In genomic region chr2:8573234-8573941, GRCh38 we compare ENCODE assay signal across 1 cellular context.
TF ChIP-seq lines count a peak whose summit lies in the region.

No MANE protein-coding gene starts in this region.

TF ChIP-seq in HepG2, 621 proteins besides CTCF, POLR2A, EP300 and RAD21 (continued from another document and continues in another):
- TF ChIP-seq U2AF1 (optimal IDR thresholded peaks at IDR 0.05; ENCODE audit: low read depth, low read length) (peak; percentile 52), CENPX (CRISPR knock-in tag; IDR thresholded peaks at IDR 0.05) (no peak), BHLHE40 (IDR thresholded peaks at IDR 0.05; ENCODE audit: low read length) (no peak), POLR2G (IDR thresholded peaks at IDR 0.05; ENCODE audit: low read depth, low read length) (no peak), ZFP91 (CRISPR knock-in tag; IDR thresholded peaks at IDR 0.05; ENCODE audit: borderline replicate concordance) (peak; percentile 13), FLYWCH1 (CRISPR knock-in tag; IDR thresholded peaks at IDR 0.05) (no peak), ZNF543 (CRISPR knock-in tag; IDR thresholded peaks at IDR 0.05) (peak; percentile 78; the same call in 1 of the 2 replicates), ZNF547 (CRISPR knock-in tag; IDR thresholded peaks at IDR 0.05) (no peak; the same call in 1 of the 2 replicates), ZSCAN5A (CRISPR knock-in tag; IDR thresholded peaks at IDR 0.05; ENCODE audit: borderline replicate concordance) (0 out of 2 replicates have a peak, but pooled peaks have one; percentile 32), ZNF790 (CRISPR knock-in tag; IDR thresholded peaks at IDR 0.05; ENCODE audit: borderline replicate concordance) (0 out of 2 replicates have a peak, but pooled peaks have one; percentile 31), POLR2AphosphoS5 (IDR thresholded peaks at IDR 0.05; ENCODE audit: low read depth, low read length) (no peak), RELA (CRISPR knock-in tag; IDR thresholded peaks at IDR 0.05) (no peak), MLLT10 (CRISPR knock-in tag; IDR thresholded peaks at IDR 0.05) (no peak), ISL2 (CRISPR knock-in tag; IDR thresholded peaks at IDR 0.05) (no peak), PCBP2 (optimal IDR thresholded peaks at IDR 0.05; ENCODE audit: low read depth, low read length, poor library complexity, severe bottlenecking) (no peak), ZKSCAN8 (CRISPR knock-in tag; IDR thresholded peaks at IDR 0.05; ENCODE audit: borderline replicate concordance) (no peak), ZFYVE20 (CRISPR knock-in tag; IDR thresholded peaks at IDR 0.05; ENCODE audit: borderline replicate concordance, low read depth) (0 out of 2 replicates have a peak, but pooled peaks have one; percentile 36), ZNF230 (CRISPR knock-in tag; IDR thresholded peaks at IDR 0.05) (no peak; the same call in 1 of the 2 replicates), ZNF350 (CRISPR knock-in tag; IDR thresholded peaks at IDR 0.05; ENCODE audit: borderline replicate concordance, low read depth) (no peak), HDAC1 (CRISPR knock-in tag; IDR thresholded peaks at IDR 0.05) (peak; percentile 78), ZFP37 (CRISPR knock-in tag; IDR thresholded peaks at IDR 0.05; ENCODE audit: borderline replicate concordance) (no peak), ZZZ3 (CRISPR knock-in tag; IDR thresholded peaks at IDR 0.05; ENCODE audit: borderline replicate concordance) (no peak), FOSL2 (CRISPR knock-in tag; IDR thresholded peaks at IDR 0.05) (no peak; the same call in none of the 2 replicates), ZBTB37 (CRISPR knock-in tag; IDR thresholded peaks at IDR 0.05) (no peak), POGZ (CRISPR knock-in tag; IDR thresholded peaks at IDR 0.05) (peak; percentile 31; the same call in 1 of the 2 replicates), ZNF577 (CRISPR knock-in tag; IDR thresholded peaks at IDR 0.05; ENCODE audit: borderline replicate concordance, low read depth) (no peak), CREM (IDR thresholded peaks at IDR 0.05) (no peak), CREM (CRISPR knock-in tag; IDR thresholded peaks at IDR 0.05) (no peak), ZNF224 (CRISPR knock-in tag; IDR thresholded peaks at IDR 0.05) (0 out of 2 replicates have a peak, but pooled peaks have one; percentile 75), HNRNPK (IDR thresholded peaks at IDR 0.05; ENCODE audit: low read depth, low read length, poor library complexity, severe bottlenecking) (no peak), TOPORS (CRISPR knock-in tag; IDR thresholded peaks at IDR 0.05) (no peak), TEAD3 (CRISPR knock-in tag; optimal IDR thresholded peaks at IDR 0.05; ENCODE audit: borderline replicate concordance) (peak; percentile 44), REL (CRISPR knock-in tag; conservative IDR thresholded peaks at IDR 0.05) (no peak), ZNF12 (CRISPR knock-in tag; IDR thresholded peaks at IDR 0.05) (no peak), ZNF260 (CRISPR knock-in tag; IDR thresholded peaks at IDR 0.05; ENCODE audit: borderline replicate concordance, low read depth) (no peak), GTF3A (CRISPR knock-in tag; conservative IDR thresholded peaks at IDR 0.05) (no peak), ATF6 (CRISPR knock-in tag; conservative IDR thresholded peaks at IDR 0.05) (no peak), ZFP82 (CRISPR knock-in tag; IDR thresholded peaks at IDR 0.05; ENCODE audit: borderline replicate concordance) (no peak), CBFB (CRISPR knock-in tag; IDR thresholded peaks at IDR 0.05) (no peak), FIP1L1 (IDR thresholded peaks at IDR 0.05; ENCODE audit: borderline replicate concordance, insufficient read depth, low read depth, low read length) (no peak), ZMYM3 (CRISPR knock-in tag; IDR thresholded peaks at IDR 0.05) (0 out of 2 replicates have a peak, but pooled peaks have one; percentile 22), ZNF292 (CRISPR knock-in tag; IDR thresholded peaks at IDR 0.05; ENCODE audit: borderline replicate concordance, low read depth) (peak; percentile 26), HOXA5 (CRISPR knock-in tag; IDR thresholded peaks at IDR 0.05) (no peak), FOXO1 (CRISPR knock-in tag; IDR thresholded peaks at IDR 0.05) (0 out of 2 replicates have a peak, but pooled peaks have one; percentile 6), ZIK1 (CRISPR knock-in tag; IDR thresholded peaks at IDR 0.05; ENCODE audit: borderline replicate concordance, low read depth) (no peak), ZFP62 (CRISPR knock-in tag; IDR thresholded peaks at IDR 0.05) (no peak), SMYD3 (CRISPR knock-in tag; IDR thresholded peaks at IDR 0.05) (0 out of 2 replicates have a peak, but pooled peaks have one; percentile 83), POLR2AphosphoS2 (IDR thresholded peaks at IDR 0.05; ENCODE audit: low read depth, low read length) (peak; percentile 58; the same call in 1 of the 2 replicates), ZSCAN25 (CRISPR knock-in tag; IDR thresholded peaks at IDR 0.05) (no peak), ZNF549 (CRISPR knock-in tag; IDR thresholded peaks at IDR 0.05) (no peak), NONO (IDR thresholded peaks at IDR 0.05) (no peak), NONO (CRISPR knock-in tag; conservative IDR thresholded peaks at IDR 0.05) (no peak), ZNF891 (CRISPR knock-in tag; IDR thresholded peaks at IDR 0.05) (no peak), ZKSCAN1 (IDR thresholded peaks at IDR 0.05; ENCODE audit: low read length) (no peak), ZNF713 (CRISPR knock-in tag; IDR thresholded peaks at IDR 0.05) (0 out of 2 replicates have a peak, but pooled peaks have one; percentile 88), ZNF232 (CRISPR knock-in tag; IDR thresholded peaks at IDR 0.05; ENCODE audit: borderline replicate concordance) (0 out of 2 replicates have a peak, but pooled peaks have one; percentile 2), DNMT3B (CRISPR knock-in tag; conservative IDR thresholded peaks at IDR 0.05) (no peak), ZFP1 (CRISPR knock-in tag; IDR thresholded peaks at IDR 0.05) (no peak), BORCS8-MEF2B (CRISPR knock-in tag; IDR thresholded peaks at IDR 0.05) (peak; percentile 71; the same call in 1 of the 2 replicates), AGO2 (optimal IDR thresholded peaks at IDR 0.05; ENCODE audit: low read depth, low read length) (no peak), ZNF788 (CRISPR knock-in tag; IDR thresholded peaks at IDR 0.05; ENCODE audit: borderline replicate concordance) (0 out of 2 replicates have a peak, but pooled peaks have one; percentile 58), SIX4 (CRISPR knock-in tag; IDR thresholded peaks at IDR 0.05) (no peak), ZNF746 (CRISPR knock-in tag; IDR thresholded peaks at IDR 0.05) (no peak)
- TF ChIP-seq, protein P1, sequence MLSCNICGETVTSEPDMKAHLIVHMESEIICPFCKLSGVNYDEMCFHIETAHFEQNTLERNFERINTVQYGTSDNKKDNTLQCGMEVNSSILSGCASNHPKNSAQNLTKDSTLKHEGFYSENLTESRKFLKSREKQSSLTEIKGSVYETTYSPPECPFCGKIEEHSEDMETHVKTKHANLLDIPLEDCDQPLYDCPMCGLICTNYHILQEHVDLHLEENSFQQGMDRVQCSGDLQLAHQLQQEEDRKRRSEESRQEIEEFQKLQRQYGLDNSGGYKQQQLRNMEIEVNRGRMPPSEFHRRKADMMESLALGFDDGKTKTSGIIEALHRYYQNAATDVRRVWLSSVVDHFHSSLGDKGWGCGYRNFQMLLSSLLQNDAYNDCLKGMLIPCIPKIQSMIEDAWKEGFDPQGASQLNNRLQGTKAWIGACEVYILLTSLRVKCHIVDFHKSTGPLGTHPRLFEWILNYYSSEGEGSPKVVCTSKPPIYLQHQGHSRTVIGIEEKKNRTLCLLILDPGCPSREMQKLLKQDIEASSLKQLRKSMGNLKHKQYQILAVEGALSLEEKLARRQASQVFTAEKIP (CRISPR knock-in tag; IDR thresholded peaks at IDR 0.05; ENCODE audit: borderline replicate concordance), result no peak
- TF ChIP-seq, protein P2, sequence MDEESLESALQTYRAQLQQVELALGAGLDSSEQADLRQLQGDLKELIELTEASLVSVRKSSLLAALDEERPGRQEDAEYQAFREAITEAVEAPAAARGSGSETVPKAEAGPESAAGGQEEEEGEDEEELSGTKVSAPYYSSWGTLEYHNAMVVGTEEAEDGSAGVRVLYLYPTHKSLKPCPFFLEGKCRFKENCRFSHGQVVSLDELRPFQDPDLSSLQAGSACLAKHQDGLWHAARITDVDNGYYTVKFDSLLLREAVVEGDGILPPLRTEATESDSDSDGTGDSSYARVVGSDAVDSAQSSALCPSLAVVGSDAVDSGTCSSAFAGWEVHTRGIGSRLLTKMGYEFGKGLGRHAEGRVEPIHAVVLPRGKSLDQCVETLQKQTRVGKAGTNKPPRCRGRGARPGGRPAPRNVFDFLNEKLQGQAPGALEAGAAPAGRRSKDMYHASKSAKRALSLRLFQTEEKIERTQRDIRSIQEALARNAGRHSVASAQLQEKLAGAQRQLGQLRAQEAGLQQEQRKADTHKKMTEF (CRISPR knock-in tag; IDR thresholded peaks at IDR 0.05), result no peak
- TF ChIP-seq, protein P3, sequence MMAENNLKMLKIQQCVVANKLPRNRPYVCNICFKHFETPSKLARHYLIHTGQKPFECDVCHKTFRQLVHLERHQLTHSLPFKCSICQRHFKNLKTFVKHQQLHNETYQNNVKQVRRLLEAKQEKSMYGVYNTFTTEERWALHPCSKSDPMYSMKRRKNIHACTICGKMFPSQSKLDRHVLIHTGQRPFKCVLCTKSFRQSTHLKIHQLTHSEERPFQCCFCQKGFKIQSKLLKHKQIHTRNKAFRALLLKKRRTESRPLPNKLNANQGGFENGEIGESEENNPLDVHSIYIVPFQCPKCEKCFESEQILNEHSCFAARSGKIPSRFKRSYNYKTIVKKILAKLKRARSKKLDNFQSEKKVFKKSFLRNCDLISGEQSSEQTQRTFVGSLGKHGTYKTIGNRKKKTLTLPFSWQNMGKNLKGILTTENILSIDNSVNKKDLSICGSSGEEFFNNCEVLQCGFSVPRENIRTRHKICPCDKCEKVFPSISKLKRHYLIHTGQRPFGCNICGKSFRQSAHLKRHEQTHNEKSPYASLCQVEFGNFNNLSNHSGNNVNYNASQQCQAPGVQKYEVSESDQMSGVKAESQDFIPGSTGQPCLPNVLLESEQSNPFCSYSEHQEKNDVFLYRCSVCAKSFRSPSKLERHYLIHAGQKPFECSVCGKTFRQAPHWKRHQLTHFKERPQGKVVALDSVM (CRISPR knock-in tag; IDR thresholded peaks at IDR 0.05), result peak; percentile 48; the same call in 1 of the 2 replicates
- TF ChIP-seq, protein P4, sequence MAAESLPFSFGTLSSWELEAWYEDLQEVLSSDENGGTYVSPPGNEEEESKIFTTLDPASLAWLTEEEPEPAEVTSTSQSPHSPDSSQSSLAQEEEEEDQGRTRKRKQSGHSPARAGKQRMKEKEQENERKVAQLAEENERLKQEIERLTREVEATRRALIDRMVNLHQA (CRISPR knock-in tag; IDR thresholded peaks at IDR 0.05), result no peak
- TF ChIP-seq, protein P5, sequence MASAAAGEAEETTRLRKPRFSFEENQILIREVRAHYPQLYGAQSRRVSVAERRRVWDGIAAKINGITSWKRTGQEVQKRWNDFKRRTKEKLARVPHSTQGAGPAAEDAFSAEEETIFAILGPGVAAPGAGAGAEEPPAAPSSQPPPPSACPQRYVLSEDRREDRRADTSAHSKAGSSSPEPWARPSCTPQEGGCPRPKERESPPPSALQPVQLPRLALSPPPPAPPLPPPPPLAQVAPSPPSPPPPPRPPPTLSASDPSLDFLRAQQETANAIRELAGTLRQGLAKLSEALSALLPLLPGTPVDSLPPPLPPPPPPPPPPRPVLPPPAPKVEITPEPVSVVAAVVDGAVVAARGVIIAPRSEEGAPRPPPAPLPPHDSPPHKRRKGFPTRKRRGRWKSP (CRISPR knock-in tag; IDR thresholded peaks at IDR 0.05), result peak; percentile 66
